ENCODE assay signal across 18 cellular contexts in genomic region chr3:15579071-15579470, GRCh38. TPM values are rescaled to one million over a fixed set of nuclear protein-coding genes. Genes with fewer than 3 reads are reported as not detected.
A peak's percentile ranks its signal among the peaks of the same experiment; 100 is the strongest.
DNase-seq lines count a peak whose midpoint lies in the region; ATAC-seq, FAIRE-seq and TF ChIP-seq lines count a peak whose summit lies in the region.
"Had no signal": no experiment of that assay in that cellular context is flagged by ENCODE, and none has a peak within 500 bp of the region (broad histone marks: within the 10 kb centered on the region; RNA-seq: fewer than 3 reads in every experiment).

No MANE protein-coding gene starts in this region.

- H3K27me3 ChIP-seq in breast epithelium = no peaks in the 10 kb centered on the region
- H3K27me3 ChIP-seq: SJCRH30 had no signal

- ATAC-seq in memory B cell (ENCODE audit: low read depth) = no peak

- POLR2A ChIA-PET in MCF 10A (lab: Yijun Ruan, JAX) = no interaction called here

- H3K4me1 Mint-ChIP-seq in MCF 10A (ENCODE audit: insufficient read depth, unreplicated experiment) (no peaks in the 10 kb centered on the region), memory B cell (peaks cover 6% of the 10 kb centered on the region)

- intact Hi-C loops in MCF 10A (cut with micrococcal nuclease) (no loop called here), breast epithelium (cut with DNase I; ENCODE audit: low total_unique reads) (no loop called here), cardiac septum (cut with DNase I) (loop anchor here (10.0 kb wide), 1 partner anchor 344 kb away; no protein-coding TSS in a partner anchor)

- no peak for TF ChIP-seq POLR2A in breast epithelium (IDR thresholded peaks at IDR 0.05)

- H3K27ac ChIP-seq in breast epithelium (no peak overlapping the region), caudate nucleus (ENCODE audit: low read depth, low read length) (peak overlapping the region; percentile 68)
- H3K27ac ChIP-seq: C4-2B, RWPE1, SJCRH30 had no signal

- no peak for FAIRE-seq in GM19239 (lab: Jason Lieb, UNC)
- FAIRE-seq: GM12891, HTR-8/SVneo had no signal

- no TSS peak for BruUV-seq in MCF 10A (replicated peaks; lab: Mats Ljungman, UMichigan)

- TF ChIP-seq CTCF in MCF 10A (IDR thresholded peaks at IDR 0.05; ENCODE audit: unreplicated experiment) = no peak
- no peak for TF ChIP-seq CTCF in breast epithelium (IDR thresholded peaks at IDR 0.05)

- H3K4me3 Mint-ChIP-seq in MCF 10A (ENCODE audit: unreplicated experiment) = no peak overlapping the region
- H3K4me3 Mint-ChIP-seq in memory B cell = no peak overlapping the region

- CTCF ChIA-PET in MCF 10A (lab: Yijun Ruan, JAX) = no interaction called here

- H3K4me1 ChIP-seq in breast epithelium = no peaks in the 10 kb centered on the region
- H3K4me1 ChIP-seq: SJCRH30 had no signal

- DNase-seq in MCF 10A (ENCODE audit: unreplicated experiment) (no peak), breast epithelium (ENCODE audit: low spot score in 2 of 2) (no peak), caudate nucleus (lab: John Stamatoyannopoulos, UW) (no peak), memory B cell (ENCODE audit: low spot score in 2 of 2) (no peak), CD1c-positive myeloid dendritic cell (ENCODE audit: extremely low spot score) (no peak), cardiac septum (ENCODE audit: low spot score) (no peak), Ammon's horn (ENCODE audit: low spot score) (no peak), GM19239 (ENCODE audit: insufficient read length, low spot score) (no peak)
- DNase-seq: DMS53, NCI-H1092, NCI-H2227 treated with DMSO at 0.1 percent for 48 hours, NCI-H524 treated with DMSO at 0.1 percent for 48 hours, SJCRH30 had no signal

- H3K4me3 ChIP-seq in breast epithelium = no peak overlapping the region
- H3K4me3 ChIP-seq: SJCRH30 had no signal

- H3K27me3 Mint-ChIP-seq in MCF 10A (ENCODE audit: insufficient read depth, unreplicated experiment) (no peaks in the 10 kb centered on the region), memory B cell (no peaks in the 10 kb centered on the region)

- H3K9me3 Mint-ChIP-seq in MCF 10A (ENCODE audit: unreplicated experiment) (no peaks in the 10 kb centered on the region), memory B cell (no peaks in the 10 kb centered on the region)

- peaks cover 64% of the 10 kb centered on the region for H3K36me3 Mint-ChIP-seq in MCF 10A (ENCODE audit: insufficient read depth, unreplicated experiment)
- peaks cover 23% of the 10 kb centered on the region for H3K36me3 Mint-ChIP-seq in memory B cell

- H3K27ac Mint-ChIP-seq in MCF 10A (ENCODE audit: low read depth, unreplicated experiment) (peak overlapping the region; percentile 3), memory B cell (peak overlapping the region; percentile 38)

- peaks cover 9% of the 10 kb centered on the region for H3K36me3 ChIP-seq in breast epithelium

- no peaks in the 10 kb centered on the region for H3K9me3 ChIP-seq in breast epithelium
- H3K9me3 ChIP-seq: SJCRH30 had no signal

RNA-seq across cellular contexts. Expression of gene HACL1, which starts 22.3 kb away (rescaled TPM):
- total RNA-seq in MCF 10A (2022) (19.6 and 21.0 TPM in 2 replicates), breast epithelium (10 to 100 TPM; 27.7 to 40.3 (median 28.8) TPM), cardiac septum (12.6 TPM)

RNA-seq across cellular contexts. Expression of gene BTD, which starts 22.5 kb away (rescaled TPM):
- total RNA-seq in MCF 10A (2022) (5.9 and 7.2 TPM in 2 replicates), breast epithelium (10 to 100 TPM; 30.2 to 89.8 (median 35.1) TPM), cardiac septum (7.7 TPM)

RNA-seq across cellular contexts. Expression of gene COLQ, which starts 57.6 kb away (rescaled TPM):
- 0.44 and 1.4 TPM in 2 replicates for total RNA-seq in MCF 10A (2022)
- total RNA-seq in breast epithelium = 1 to 10 TPM; 1.8 to 3.3 (median 1.9) TPM
- 41.7 TPM for total RNA-seq in cardiac septum
- total RNA-seq: A172 had no signal
